Comparison of ENCODE assay signal across 8 cellular contexts in genomic region chr1:151175910-151176309, GRCh38. TPM values are rescaled to one million over a fixed set of nuclear protein-coding genes. Genes with fewer than 3 reads are reported as not detected.
DNase-seq lines count a peak whose midpoint lies in the region; ATAC-seq and TF ChIP-seq lines count a peak whose summit lies in the region.

TSS of gene TMOD4 (minus strand) at chr1:151175981. CDS start at chr1:151174875, 1,106 bp downstream.

- BruUV-seq in HCT116 (replicated peaks; lab: Mats Ljungman, UMichigan): no TSS peak

- no peaks in the 10 kb centered on the region for H3K9me2 ChIP-seq in HCT116 (ENCODE audit: insufficient read depth)

- no peak within 1 kb of the TSS for H3K27ac ChIP-seq in HCT116 (ENCODE audit: low read depth, low read length)

- no peaks in the 10 kb centered on the region for H3K79me2 ChIP-seq in HCT116 (ENCODE audit: insufficient read depth, low read length)

- no peak within 1 kb of the TSS for H3K4me3 ChIP-seq in AG10803 (ENCODE audit: low read length)
- no peak within 1 kb of the TSS for H3K4me3 ChIP-seq in HCT116 (replicated peaks in 1 of 2; ENCODE audit: low read depth in 1 of 2, low read length in 2 of 2)

- H3K4me2 ChIP-seq in HCT116 (ENCODE audit: low read length): no peak within 1 kb of the TSS

- peaks cover 20 to 31% of the 10 kb centered on the region in 2 experiments; a peak in 3 of 4 replicates for H3K36me3 ChIP-seq in HCT116 (ENCODE audit: control insufficient read depth in 1 of 2, insufficient read depth in 2 of 2, low read length in 2 of 2)

- TF ChIP-seq RAD21 in HCT116 (IDR thresholded peaks at IDR 0.05; ENCODE audit: low read depth): no peak

- no peaks in the 10 kb centered on the region for H3K4me1 ChIP-seq in HCT116 (ENCODE audit: control insufficient read depth in 1 of 2, insufficient read depth in 2 of 2, low read length in 2 of 2)

- H3K27ac Mint-ChIP-seq in activated naive CD8-positive, alpha-beta T cell treated with anti-CD3 and anti-CD28 coated beads, Interleukin-2, amount 50 U/mL, for 24 hours: peak within 1 kb of the TSS; percentile 57

- peak; percentile 55 for TF ChIP-seq CTCF in AG10803 (conservative IDR thresholded peaks at IDR 0.05; ENCODE audit: low read length)
- TF ChIP-seq CTCF in HCT116 (IDR thresholded peaks at IDR 0.05 in 2 of 3, conservative IDR thresholded peaks at IDR 0.05 in 1 of 3; ENCODE audit: borderline replicate concordance in 1 of 3, insufficient read depth in 1 of 3, low read depth in 2 of 3, low read length in 2 of 3): peak in 2 of 3 experiments; percentile 67 to 69; a peak in 4 of 6 replicates

- peaks cover 29% of the 10 kb centered on the region for H3K36me3 Mint-ChIP-seq in activated naive CD8-positive, alpha-beta T cell treated with anti-CD3 and anti-CD28 coated beads, Interleukin-2, amount 50 U/mL, for 24 hours (ENCODE audit: low read depth)

- no peaks in the 10 kb centered on the region for H4K20me1 ChIP-seq in HCT116 (ENCODE audit: insufficient read depth)

- no peak within 1 kb of the TSS for H3K9ac ChIP-seq in HCT116 (ENCODE audit: low read length)

- POLR2A ChIA-PET in HCT116 (lab: Charles Lee): interaction anchor here (0.7 kb wide), 1 partner anchor 14 kb away, joined by 3 read pairs; the partner anchor contains the start of gene VPS72

- H3K4me1 Mint-ChIP-seq in activated naive CD8-positive, alpha-beta T cell treated with anti-CD3 and anti-CD28 coated beads, Interleukin-2, amount 50 U/mL, for 24 hours: no peaks in the 10 kb centered on the region

- ATAC-seq in HCT116 (peak; percentile 90), HG02763 (IDR thresholded peaks at IDR 0.05; ENCODE audit: unreplicated experiment) (no peak)
- peak; percentile 42 for ATAC-seq in activated naive CD8-positive, alpha-beta T cell treated with anti-CD3 and anti-CD28 coated beads, Interleukin-2, amount 50 U/mL, for 24 hours

- no peak for TF ChIP-seq POLR2A in HCT116 (IDR thresholded peaks at IDR 0.05; ENCODE audit: borderline replicate concordance, extremely low read depth, insufficient read depth, insufficient read length)

- peak; percentile 13 for DNase-seq in AG10803 (ENCODE audit: low read depth)
- DNase-seq in HCT116 (ENCODE audit: low read depth, low spot score): no peak
- DNase-seq in activated naive CD8-positive, alpha-beta T cell treated with anti-CD3 and anti-CD28 coated beads, Interleukin-2, amount 50 U/mL, for 24 hours: no peak
- peak; percentile 11 for DNase-seq in left kidney (ENCODE audit: low read depth, low spot score)
- DNase-seq in GOT3 (lab: John Stamatoyannopoulos, UW): no peak
- DNase-seq in NCI-H226: no peak
- DNase-seq in activated CD4-positive, alpha-beta T cell treated with anti-CD3 and anti-CD28 coated beads for 4 hours: no peak

- H3K9me3 ChIP-seq in HCT116 (ENCODE audit: control insufficient read depth in 1 of 2, insufficient read depth in 1 of 2, low read depth in 1 of 2, low read length in 2 of 2): no peaks in the 10 kb centered on the region

- H3K4me3 Mint-ChIP-seq in activated naive CD8-positive, alpha-beta T cell treated with anti-CD3 and anti-CD28 coated beads, Interleukin-2, amount 50 U/mL, for 24 hours: no peak within 1 kb of the TSS

- no peak within 1 kb of the TSS for H2AFZ ChIP-seq in HCT116 (ENCODE audit: low read depth, low read length, poor library complexity, severe bottlenecking)

- CTCF ChIA-PET in HCT116 (lab: Charles Lee): interaction anchor here (1.2 kb wide), 1 partner anchor 76 kb away, joined by 3 read pairs; no protein-coding TSS in a partner anchor

- no peaks in the 10 kb centered on the region for H3K9me3 Mint-ChIP-seq in activated naive CD8-positive, alpha-beta T cell treated with anti-CD3 and anti-CD28 coated beads, Interleukin-2, amount 50 U/mL, for 24 hours

- no peaks in the 10 kb centered on the region for H3K27me3 Mint-ChIP-seq in activated naive CD8-positive, alpha-beta T cell treated with anti-CD3 and anti-CD28 coated beads, Interleukin-2, amount 50 U/mL, for 24 hours

- intact Hi-C loops in HCT116 (cut with micrococcal nuclease): no loop called here

- RAD21 ChIA-PET in HCT116 (lab: Charles Lee; ENCODE audit: low non-redundant PET in 1 of 2, low total read pairs in 2 of 2, uncharacterized antibody in 2 of 2, unreplicated experiment in 2 of 2): interaction anchor here in 1 of 2 experiments (0.6 kb wide), 1 partner anchor 102 kb away, joined by 3 read pairs; no protein-coding TSS in a partner anchor

- no peaks in the 10 kb centered on the region for H3K27me3 ChIP-seq in HCT116 (ENCODE audit: insufficient read depth, low read length)

TF ChIP-seq in HCT116, 20 proteins besides CTCF, POLR2A, EP300 and RAD21:
- TF ChIP-seq POLR2AphosphoS5 (IDR thresholded peaks at IDR 0.05; ENCODE audit: low read depth, low read length) (0 out of 2 replicates have a peak, but pooled peaks have one; percentile 18), FOSL1 (IDR thresholded peaks at IDR 0.05; ENCODE audit: low read depth) (no peak), EZH2phosphoT487 (IDR thresholded peaks at IDR 0.05; ENCODE audit: borderline replicate concordance) (no peak), TCF7L2 (IDR thresholded peaks at IDR 0.05; ENCODE audit: borderline replicate concordance, extremely low read depth, insufficient read depth, insufficient read length) (no peak), ZBTB33 (IDR thresholded peaks at IDR 0.05; ENCODE audit: extremely low read depth, insufficient replicate concordance, low read length) (no peak), CEBPB (IDR thresholded peaks at IDR 0.05; ENCODE audit: low read depth) (no peak), SRF (IDR thresholded peaks at IDR 0.05; ENCODE audit: low read depth) (no peak)

RNA-seq across cellular contexts. Expression of gene TMOD4, which starts in this region (rescaled TPM):
- 1.8 TPM for total RNA-seq in HCT116 (2021; ENCODE audit: unreplicated experiment)
- polyA plus RNA-seq in HCT116 (2012): 0.51 and 1.3 TPM in 2 replicates

Comparison
In these comparisons a context has a peak if more than half of its experiments do, and no peak if none do; other contexts are left out.
1. DNase-seq: peak in AG10803 (single experiment) and left kidney (single experiment); none in HCT116 (single experiment), activated naive CD8-positive, alpha-beta T cell treated with anti-CD3 and anti-CD28 coated beads, Interleukin-2, amount 50 U/mL, for 24 hours (single experiment), GOT3 (single experiment), NCI-H226 (single experiment) and activated CD4-positive, alpha-beta T cell treated with anti-CD3 and anti-CD28 coated beads for 4 hours (0 of 2).